In the genomic region with DNA sequence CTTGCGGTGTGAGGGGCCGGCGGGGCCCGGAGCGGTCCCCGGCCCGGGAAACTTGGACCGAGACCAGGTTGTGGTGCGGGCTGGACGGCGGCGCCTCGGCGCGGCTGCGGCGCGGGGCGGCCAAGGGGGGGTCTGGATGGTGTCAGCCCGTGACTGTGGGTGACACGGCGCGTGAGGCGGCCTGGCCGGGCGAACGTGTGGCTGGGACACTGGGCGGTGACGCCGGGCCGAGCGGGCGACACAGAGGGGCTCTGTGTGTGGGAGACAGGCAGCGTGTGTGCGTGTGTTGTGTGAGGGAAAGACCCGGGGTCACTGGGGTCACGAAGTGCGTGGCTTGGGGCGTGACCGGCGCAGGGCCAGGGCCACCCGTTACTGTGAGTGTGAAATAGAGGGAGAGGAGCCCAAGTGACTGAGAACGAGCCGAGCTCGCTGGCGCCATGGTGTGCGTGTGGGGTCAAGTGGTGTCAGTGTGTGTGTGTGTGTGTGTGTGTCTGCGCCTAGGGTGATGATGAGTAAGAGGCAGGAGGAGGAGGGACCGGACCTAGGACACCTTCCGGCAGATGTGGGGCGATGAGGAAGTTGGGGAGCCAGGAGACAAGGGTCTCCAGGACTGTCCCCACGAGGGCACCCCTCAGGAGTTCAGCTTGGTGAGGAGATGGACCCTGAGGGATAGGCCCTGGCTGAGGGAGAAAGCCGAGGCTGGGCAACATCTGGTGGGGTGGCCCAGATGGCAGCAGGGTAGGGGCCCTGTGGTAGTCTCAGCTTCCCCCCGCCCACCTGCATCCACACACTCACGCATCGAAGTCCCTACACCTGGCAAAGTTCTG, we compare ENCODE assay signal across 1 cellular context.
TF ChIP-seq lines count a peak whose summit lies in the region.

No MANE protein-coding gene starts in this region.

TF ChIP-seq in K562, 482 proteins besides CTCF, POLR2A, EP300 and RAD21 (continued from another document and continues in another):
- TF ChIP-seq, protein P1, sequence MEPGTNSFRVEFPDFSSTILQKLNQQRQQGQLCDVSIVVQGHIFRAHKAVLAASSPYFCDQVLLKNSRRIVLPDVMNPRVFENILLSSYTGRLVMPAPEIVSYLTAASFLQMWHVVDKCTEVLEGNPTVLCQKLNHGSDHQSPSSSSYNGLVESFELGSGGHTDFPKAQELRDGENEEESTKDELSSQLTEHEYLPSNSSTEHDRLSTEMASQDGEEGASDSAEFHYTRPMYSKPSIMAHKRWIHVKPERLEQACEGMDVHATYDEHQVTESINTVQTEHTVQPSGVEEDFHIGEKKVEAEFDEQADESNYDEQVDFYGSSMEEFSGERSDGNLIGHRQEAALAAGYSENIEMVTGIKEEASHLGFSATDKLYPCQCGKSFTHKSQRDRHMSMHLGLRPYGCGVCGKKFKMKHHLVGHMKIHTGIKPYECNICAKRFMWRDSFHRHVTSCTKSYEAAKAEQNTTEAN (CRISPR knock-in tag; IDR thresholded peaks at IDR 0.05) = no peak
- TF ChIP-seq HDAC1 (IDR thresholded peaks at IDR 0.05) (peak in 1 of 2 experiments; percentile 95; a peak in 2 of 4 replicates), CXXC5 (CRISPR knock-in tag; IDR thresholded peaks at IDR 0.05) (peak; percentile 77), BRD9 (IDR thresholded peaks at IDR 0.05; ENCODE audit: low read depth, partially characterized antibody) (peak; percentile 37), JUND (IDR thresholded peaks at IDR 0.05; ENCODE audit: borderline replicate concordance, low read depth, low read length) (peak; percentile 86), JUND (tag; IDR thresholded peaks at IDR 0.05; ENCODE audit: borderline replicate concordance, low read depth, low read length) (peak; percentile 80; the same call in 2 of the 3 replicates), ZNF12 (CRISPR knock-in tag; IDR thresholded peaks at IDR 0.05) (no peak), ZNF253 (CRISPR knock-in tag; conservative IDR thresholded peaks at IDR 0.05) (no peak), ZBTB8A (IDR thresholded peaks at IDR 0.05; ENCODE audit: partially characterized antibody) (no peak), ZNF408 (CRISPR knock-in tag; IDR thresholded peaks at IDR 0.05; ENCODE audit: low read depth) (no peak), ZNF436 (CRISPR knock-in tag; IDR thresholded peaks at IDR 0.05) (no peak), ZBTB1 (CRISPR knock-in tag; IDR thresholded peaks at IDR 0.05; ENCODE audit: borderline replicate concordance, low read depth) (0 out of 2 replicates have a peak, but pooled peaks have one; percentile 28), ZNF561 (CRISPR knock-in tag; conservative IDR thresholded peaks at IDR 0.05) (no peak), TAL1 (IDR thresholded peaks at IDR 0.05) (0 out of 2 replicates have a peak, but pooled peaks have one; percentile 19), ZNF217 (CRISPR knock-in tag; IDR thresholded peaks at IDR 0.05) (no peak), CEBPB (tag; IDR thresholded peaks at IDR 0.05) (no peak), ZNF717 (CRISPR knock-in tag; IDR thresholded peaks at IDR 0.05) (no peak), XRCC3 (IDR thresholded peaks at IDR 0.05) (no peak), HOMEZ (CRISPR knock-in tag; IDR thresholded peaks at IDR 0.05) (no peak), CCNT2 (IDR thresholded peaks at IDR 0.05; ENCODE audit: borderline replicate concordance, extremely low read depth, insufficient read length, low read depth, low read length) (peak; percentile 24), ELF4 (CRISPR knock-in tag; IDR thresholded peaks at IDR 0.05) (peak; percentile 87), CBFA2T3 (IDR thresholded peaks at IDR 0.05) (peak; percentile 58), ZNF77 (CRISPR knock-in tag; IDR thresholded peaks at IDR 0.05) (no peak), OTX1 (CRISPR knock-in tag; IDR thresholded peaks at IDR 0.05) (peak; percentile 86; the same call in 1 of the 2 replicates), ZNF311 (CRISPR knock-in tag; IDR thresholded peaks at IDR 0.05) (no peak), ASH1L (IDR thresholded peaks at IDR 0.05; ENCODE audit: borderline replicate concordance, low read depth, partially characterized antibody) (no peak), STAT5B (CRISPR knock-in tag; IDR thresholded peaks at IDR 0.05) (no peak), RBFOX2 (IDR thresholded peaks at IDR 0.05; ENCODE audit: low read depth, low read length) (peak; percentile 78), CUX1 (CRISPR knock-in tag; IDR thresholded peaks at IDR 0.05) (no peak), GTF2A2 (tag; IDR thresholded peaks at IDR 0.05) (no peak), ZSCAN29 (IDR thresholded peaks at IDR 0.05) (no peak)
- TF ChIP-seq, protein P2, sequence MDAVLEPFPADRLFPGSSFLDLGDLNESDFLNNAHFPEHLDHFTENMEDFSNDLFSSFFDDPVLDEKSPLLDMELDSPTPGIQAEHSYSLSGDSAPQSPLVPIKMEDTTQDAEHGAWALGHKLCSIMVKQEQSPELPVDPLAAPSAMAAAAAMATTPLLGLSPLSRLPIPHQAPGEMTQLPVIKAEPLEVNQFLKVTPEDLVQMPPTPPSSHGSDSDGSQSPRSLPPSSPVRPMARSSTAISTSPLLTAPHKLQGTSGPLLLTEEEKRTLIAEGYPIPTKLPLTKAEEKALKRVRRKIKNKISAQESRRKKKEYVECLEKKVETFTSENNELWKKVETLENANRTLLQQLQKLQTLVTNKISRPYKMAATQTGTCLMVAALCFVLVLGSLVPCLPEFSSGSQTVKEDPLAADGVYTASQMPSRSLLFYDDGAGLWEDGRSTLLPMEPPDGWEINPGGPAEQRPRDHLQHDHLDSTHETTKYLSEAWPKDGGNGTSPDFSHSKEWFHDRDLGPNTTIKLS (IDR thresholded peaks at IDR 0.05; ENCODE audit: borderline replicate concordance, low read depth) = no peak
- TF ChIP-seq, protein P3, sequence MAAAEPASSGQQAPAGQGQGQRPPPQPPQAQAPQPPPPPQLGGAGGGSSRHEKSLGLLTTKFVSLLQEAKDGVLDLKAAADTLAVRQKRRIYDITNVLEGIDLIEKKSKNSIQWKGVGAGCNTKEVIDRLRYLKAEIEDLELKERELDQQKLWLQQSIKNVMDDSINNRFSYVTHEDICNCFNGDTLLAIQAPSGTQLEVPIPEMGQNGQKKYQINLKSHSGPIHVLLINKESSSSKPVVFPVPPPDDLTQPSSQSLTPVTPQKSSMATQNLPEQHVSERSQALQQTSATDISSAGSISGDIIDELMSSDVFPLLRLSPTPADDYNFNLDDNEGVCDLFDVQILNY (CRISPR knock-in tag; IDR thresholded peaks at IDR 0.05) = no peak; the same call in 1 of the 2 replicates
- TF ChIP-seq, protein P4, sequence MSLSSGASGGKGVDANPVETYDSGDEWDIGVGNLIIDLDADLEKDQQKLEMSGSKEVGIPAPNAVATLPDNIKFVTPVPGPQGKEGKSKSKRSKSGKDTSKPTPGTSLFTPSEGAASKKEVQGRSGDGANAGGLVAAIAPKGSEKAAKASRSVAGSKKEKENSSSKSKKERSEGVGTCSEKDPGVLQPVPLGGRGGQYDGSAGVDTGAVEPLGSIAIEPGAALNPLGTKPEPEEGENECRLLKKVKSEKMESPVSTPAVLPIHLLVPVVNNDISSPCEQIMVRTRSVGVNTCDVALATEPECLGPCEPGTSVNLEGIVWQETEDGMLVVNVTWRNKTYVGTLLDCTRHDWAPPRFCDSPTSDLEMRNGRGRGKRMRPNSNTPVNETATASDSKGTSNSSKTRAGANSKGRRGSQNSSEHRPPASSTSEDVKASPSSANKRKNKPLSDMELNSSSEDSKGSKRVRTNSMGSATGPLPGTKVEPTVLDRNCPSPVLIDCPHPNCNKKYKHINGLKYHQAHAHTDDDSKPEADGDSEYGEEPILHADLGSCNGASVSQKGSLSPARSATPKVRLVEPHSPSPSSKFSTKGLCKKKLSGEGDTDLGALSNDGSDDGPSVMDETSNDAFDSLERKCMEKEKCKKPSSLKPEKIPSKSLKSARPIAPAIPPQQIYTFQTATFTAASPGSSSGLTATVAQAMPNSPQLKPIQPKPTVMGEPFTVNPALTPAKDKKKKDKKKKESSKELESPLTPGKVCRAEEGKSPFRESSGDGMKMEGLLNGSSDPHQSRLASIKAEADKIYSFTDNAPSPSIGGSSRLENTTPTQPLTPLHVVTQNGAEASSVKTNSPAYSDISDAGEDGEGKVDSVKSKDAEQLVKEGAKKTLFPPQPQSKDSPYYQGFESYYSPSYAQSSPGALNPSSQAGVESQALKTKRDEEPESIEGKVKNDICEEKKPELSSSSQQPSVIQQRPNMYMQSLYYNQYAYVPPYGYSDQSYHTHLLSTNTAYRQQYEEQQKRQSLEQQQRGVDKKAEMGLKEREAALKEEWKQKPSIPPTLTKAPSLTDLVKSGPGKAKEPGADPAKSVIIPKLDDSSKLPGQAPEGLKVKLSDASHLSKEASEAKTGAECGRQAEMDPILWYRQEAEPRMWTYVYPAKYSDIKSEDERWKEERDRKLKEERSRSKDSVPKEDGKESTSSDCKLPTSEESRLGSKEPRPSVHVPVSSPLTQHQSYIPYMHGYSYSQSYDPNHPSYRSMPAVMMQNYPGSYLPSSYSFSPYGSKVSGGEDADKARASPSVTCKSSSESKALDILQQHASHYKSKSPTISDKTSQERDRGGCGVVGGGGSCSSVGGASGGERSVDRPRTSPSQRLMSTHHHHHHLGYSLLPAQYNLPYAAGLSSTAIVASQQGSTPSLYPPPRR (CRISPR knock-in tag; IDR thresholded peaks at IDR 0.05; ENCODE audit: borderline replicate concordance) = 0 out of 2 replicates have a peak, but pooled peaks have one; percentile 72
- TF ChIP-seq, protein P5, sequence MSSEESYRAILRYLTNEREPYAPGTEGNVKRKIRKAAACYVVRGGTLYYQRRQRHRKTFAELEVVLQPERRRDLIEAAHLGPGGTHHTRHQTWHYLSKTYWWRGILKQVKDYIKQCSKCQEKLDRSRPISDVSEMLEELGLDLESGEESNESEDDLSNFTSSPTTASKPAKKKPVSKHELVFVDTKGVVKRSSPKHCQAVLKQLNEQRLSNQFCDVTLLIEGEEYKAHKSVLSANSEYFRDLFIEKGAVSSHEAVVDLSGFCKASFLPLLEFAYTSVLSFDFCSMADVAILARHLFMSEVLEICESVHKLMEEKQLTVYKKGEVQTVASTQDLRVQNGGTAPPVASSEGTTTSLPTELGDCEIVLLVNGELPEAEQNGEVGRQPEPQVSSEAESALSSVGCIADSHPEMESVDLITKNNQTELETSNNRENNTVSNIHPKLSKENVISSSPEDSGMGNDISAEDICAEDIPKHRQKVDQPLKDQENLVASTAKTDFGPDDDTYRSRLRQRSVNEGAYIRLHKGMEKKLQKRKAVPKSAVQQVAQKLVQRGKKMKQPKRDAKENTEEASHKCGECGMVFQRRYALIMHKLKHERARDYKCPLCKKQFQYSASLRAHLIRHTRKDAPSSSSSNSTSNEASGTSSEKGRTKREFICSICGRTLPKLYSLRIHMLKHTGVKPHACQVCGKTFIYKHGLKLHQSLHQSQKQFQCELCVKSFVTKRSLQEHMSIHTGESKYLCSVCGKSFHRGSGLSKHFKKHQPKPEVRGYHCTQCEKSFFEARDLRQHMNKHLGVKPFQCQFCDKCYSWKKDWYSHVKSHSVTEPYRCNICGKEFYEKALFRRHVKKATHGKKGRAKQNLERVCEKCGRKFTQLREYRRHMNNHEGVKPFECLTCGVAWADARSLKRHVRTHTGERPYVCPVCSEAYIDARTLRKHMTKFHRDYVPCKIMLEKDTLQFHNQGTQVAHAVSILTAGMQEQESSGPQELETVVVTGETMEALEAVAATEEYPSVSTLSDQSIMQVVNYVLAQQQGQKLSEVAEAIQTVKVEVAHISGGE (CRISPR knock-in tag; IDR thresholded peaks at IDR 0.05) = peak in 1 of 3 experiments; percentile 76; a peak in 2 of 6 replicates
- TF ChIP-seq, protein P6, sequence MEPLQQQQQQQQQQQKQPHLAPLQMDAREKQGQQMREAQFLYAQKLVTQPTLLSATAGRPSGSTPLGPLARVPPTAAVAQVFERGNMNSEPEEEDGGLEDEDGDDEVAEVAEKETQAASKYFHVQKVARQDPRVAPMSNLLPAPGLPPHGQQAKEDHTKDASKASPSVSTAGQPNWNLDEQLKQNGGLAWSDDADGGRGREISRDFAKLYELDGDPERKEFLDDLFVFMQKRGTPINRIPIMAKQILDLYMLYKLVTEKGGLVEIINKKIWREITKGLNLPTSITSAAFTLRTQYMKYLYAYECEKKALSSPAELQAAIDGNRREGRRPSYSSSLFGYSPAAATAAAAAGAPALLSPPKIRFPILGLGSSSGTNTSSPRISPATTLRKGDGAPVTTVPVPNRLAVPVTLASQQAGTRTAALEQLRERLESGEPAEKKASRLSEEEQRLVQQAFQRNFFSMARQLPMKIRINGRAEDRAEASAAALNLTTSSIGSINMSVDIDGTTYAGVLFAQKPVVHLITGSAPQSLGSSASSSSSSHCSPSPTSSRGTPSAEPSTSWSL (CRISPR knock-in tag; IDR thresholded peaks at IDR 0.05; ENCODE audit: borderline replicate concordance) = no peak
